In genomic region chr18:7568426-7568825, GRCh38 we compare ENCODE assay signal across 1 cellular context.
TF ChIP-seq lines count a peak whose summit lies in the region.

No MANE protein-coding gene starts in this region.

TF ChIP-seq in HepG2, 621 proteins besides CTCF, POLR2A, EP300 and RAD21 (continued from another document and continues in another):
- TF ChIP-seq ZHX2 (IDR thresholded peaks at IDR 0.05; ENCODE audit: low read depth) = no peak
- TF ChIP-seq ZHX2 (CRISPR knock-in tag; IDR thresholded peaks at IDR 0.05; ENCODE audit: borderline replicate concordance) = no peak
- peak; percentile 32; the same call in 1 of the 2 replicates for TF ChIP-seq SALL1 (CRISPR knock-in tag; IDR thresholded peaks at IDR 0.05)
- peak; percentile 22; the same call in 1 of the 2 replicates for TF ChIP-seq MXD1 (CRISPR knock-in tag; IDR thresholded peaks at IDR 0.05)
- no peak for TF ChIP-seq HOXA5 (CRISPR knock-in tag; IDR thresholded peaks at IDR 0.05)
- peak; percentile 50 for TF ChIP-seq HNRNPK (IDR thresholded peaks at IDR 0.05; ENCODE audit: low read depth, low read length, poor library complexity, severe bottlenecking)
- TF ChIP-seq, protein P1, sequence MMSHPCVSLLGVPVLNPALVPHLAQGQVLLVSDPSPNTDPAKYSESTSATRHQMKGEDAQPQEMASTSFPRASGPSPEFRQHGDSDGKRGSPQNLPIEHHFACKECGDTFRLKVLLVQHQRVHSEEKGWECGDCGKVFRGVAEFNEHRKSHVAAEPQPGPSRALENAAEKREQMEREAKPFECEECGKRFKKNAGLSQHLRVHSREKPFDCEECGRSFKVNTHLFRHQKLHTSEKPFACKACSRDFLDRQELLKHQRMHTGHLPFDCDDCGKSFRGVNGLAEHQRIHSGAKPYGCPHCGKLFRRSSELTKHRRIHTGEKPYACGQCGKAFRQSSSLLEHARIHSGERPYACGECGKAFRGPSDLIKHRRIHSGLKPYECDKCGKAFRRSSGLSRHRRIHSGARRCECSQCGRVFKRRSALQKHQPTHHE (CRISPR knock-in tag; IDR thresholded peaks at IDR 0.05; ENCODE audit: borderline replicate concordance) = 0 out of 2 replicates have a peak, but pooled peaks have one; percentile 49
- TF ChIP-seq ZIK1 (CRISPR knock-in tag; IDR thresholded peaks at IDR 0.05; ENCODE audit: borderline replicate concordance, low read depth) = no peak
- TF ChIP-seq, protein P2, sequence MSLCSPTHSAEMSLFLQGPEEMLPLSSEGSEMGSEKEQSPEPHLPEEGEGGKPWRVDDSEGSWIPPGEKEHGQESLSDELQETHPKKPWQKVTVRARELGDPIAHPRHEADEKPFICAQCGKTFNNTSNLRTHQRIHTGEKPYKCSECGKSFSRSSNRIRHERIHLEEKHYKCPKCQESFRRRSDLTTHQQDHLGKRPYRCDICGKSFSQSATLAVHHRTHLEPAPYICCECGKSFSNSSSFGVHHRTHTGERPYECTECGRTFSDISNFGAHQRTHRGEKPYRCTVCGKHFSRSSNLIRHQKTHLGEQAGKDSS (CRISPR knock-in tag; IDR thresholded peaks at IDR 0.05; ENCODE audit: borderline replicate concordance, low read depth) = peak; percentile 33; the same call in 1 of the 2 replicates
- no peak for TF ChIP-seq SYNCRIP (IDR thresholded peaks at IDR 0.05; ENCODE audit: insufficient read depth, low read depth, low read length)
- peak; percentile 11; the same call in 1 of the 2 replicates for TF ChIP-seq GATAD2A (CRISPR knock-in tag; IDR thresholded peaks at IDR 0.05)
- TF ChIP-seq, protein P3, sequence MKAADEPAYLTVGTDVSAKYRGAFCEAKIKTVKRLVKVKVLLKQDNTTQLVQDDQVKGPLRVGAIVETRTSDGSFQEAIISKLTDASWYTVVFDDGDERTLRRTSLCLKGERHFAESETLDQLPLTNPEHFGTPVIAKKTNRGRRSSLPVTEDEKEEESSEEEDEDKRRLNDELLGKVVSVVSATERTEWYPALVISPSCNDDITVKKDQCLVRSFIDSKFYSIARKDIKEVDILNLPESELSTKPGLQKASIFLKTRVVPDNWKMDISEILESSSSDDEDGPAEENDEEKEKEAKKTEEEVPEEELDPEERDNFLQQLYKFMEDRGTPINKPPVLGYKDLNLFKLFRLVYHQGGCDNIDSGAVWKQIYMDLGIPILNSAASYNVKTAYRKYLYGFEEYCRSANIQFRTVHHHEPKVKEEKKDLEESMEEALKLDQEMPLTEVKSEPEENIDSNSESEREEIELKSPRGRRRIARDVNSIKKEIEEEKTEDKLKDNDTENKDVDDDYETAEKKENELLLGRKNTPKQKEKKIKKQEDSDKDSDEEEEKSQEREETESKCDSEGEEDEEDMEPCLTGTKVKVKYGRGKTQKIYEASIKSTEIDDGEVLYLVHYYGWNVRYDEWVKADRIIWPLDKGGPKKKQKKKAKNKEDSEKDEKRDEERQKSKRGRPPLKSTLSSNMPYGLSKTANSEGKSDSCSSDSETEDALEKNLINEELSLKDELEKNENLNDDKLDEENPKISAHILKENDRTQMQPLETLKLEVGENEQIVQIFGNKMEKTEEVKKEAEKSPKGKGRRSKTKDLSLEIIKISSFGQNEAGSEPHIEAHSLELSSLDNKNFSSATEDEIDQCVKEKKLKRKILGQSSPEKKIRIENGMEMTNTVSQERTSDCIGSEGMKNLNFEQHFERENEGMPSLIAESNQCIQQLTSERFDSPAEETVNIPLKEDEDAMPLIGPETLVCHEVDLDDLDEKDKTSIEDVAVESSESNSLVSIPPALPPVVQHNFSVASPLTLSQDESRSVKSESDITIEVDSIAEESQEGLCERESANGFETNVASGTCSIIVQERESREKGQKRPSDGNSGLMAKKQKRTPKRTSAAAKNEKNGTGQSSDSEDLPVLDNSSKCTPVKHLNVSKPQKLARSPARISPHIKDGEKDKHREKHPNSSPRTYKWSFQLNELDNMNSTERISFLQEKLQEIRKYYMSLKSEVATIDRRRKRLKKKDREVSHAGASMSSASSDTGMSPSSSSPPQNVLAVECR (CRISPR knock-in tag; IDR thresholded peaks at IDR 0.05; ENCODE audit: borderline replicate concordance) = peak; percentile 51
- TF ChIP-seq ZNF501 (CRISPR knock-in tag; IDR thresholded peaks at IDR 0.05) = no peak
- TF ChIP-seq EEA1 (CRISPR knock-in tag; IDR thresholded peaks at IDR 0.05; ENCODE audit: borderline replicate concordance) = no peak
- no peak for TF ChIP-seq PRDM4 (CRISPR knock-in tag; IDR thresholded peaks at IDR 0.05; ENCODE audit: borderline replicate concordance)
- TF ChIP-seq ZFX (CRISPR knock-in tag; IDR thresholded peaks at IDR 0.05; ENCODE audit: low read depth) = peak; percentile 55
- no peak for TF ChIP-seq CREBL2 (CRISPR knock-in tag; IDR thresholded peaks at IDR 0.05; ENCODE audit: borderline replicate concordance)
- 0 out of 2 replicates have a peak, but pooled peaks have one; percentile 63 for TF ChIP-seq ZSCAN20 (CRISPR knock-in tag; IDR thresholded peaks at IDR 0.05; ENCODE audit: borderline replicate concordance)
- TF ChIP-seq ZNF367 (CRISPR knock-in tag; IDR thresholded peaks at IDR 0.05; ENCODE audit: borderline replicate concordance) = no peak
- no peak for TF ChIP-seq ATF1 (CRISPR knock-in tag; IDR thresholded peaks at IDR 0.05)
- no peak for TF ChIP-seq EZH2 (conservative IDR thresholded peaks at IDR 0.05; ENCODE audit: low read depth, low read length)
- TF ChIP-seq ZNF160 (CRISPR knock-in tag; IDR thresholded peaks at IDR 0.05) = peak; percentile 57; the same call in 1 of the 2 replicates
- 0 out of 2 replicates have a peak, but pooled peaks have one; percentile 29 for TF ChIP-seq ZNF350 (CRISPR knock-in tag; IDR thresholded peaks at IDR 0.05; ENCODE audit: borderline replicate concordance, low read depth)
- no peak for TF ChIP-seq ZNF562 (CRISPR knock-in tag; IDR thresholded peaks at IDR 0.05; ENCODE audit: borderline replicate concordance)
- TF ChIP-seq JUND (CRISPR knock-in tag; IDR thresholded peaks at IDR 0.05) = 0 out of 2 replicates have a peak, but pooled peaks have one; percentile 16
- no peak for TF ChIP-seq ZNF644 (CRISPR knock-in tag; IDR thresholded peaks at IDR 0.05; ENCODE audit: low read depth)
- TF ChIP-seq MAFK (conservative IDR thresholded peaks at IDR 0.05 in 1 of 2, IDR thresholded peaks at IDR 0.05 in 1 of 2; ENCODE audit: low read length in 2 of 2) = no peak
- TF ChIP-seq LCORL (IDR thresholded peaks at IDR 0.05) = no peak
- 0 out of 2 replicates have a peak, but pooled peaks have one; percentile 41 for TF ChIP-seq LCORL (CRISPR knock-in tag; IDR thresholded peaks at IDR 0.05)
- TF ChIP-seq GFI1 (CRISPR knock-in tag; IDR thresholded peaks at IDR 0.05; ENCODE audit: borderline replicate concordance) = no peak
- no peak for TF ChIP-seq MLLT10 (CRISPR knock-in tag; IDR thresholded peaks at IDR 0.05)
- TF ChIP-seq ZNF180 (CRISPR knock-in tag; IDR thresholded peaks at IDR 0.05; ENCODE audit: borderline replicate concordance, low read depth) = no peak
- TF ChIP-seq TEAD2 (CRISPR knock-in tag; IDR thresholded peaks at IDR 0.05) = no peak
- TF ChIP-seq ZNF343 (CRISPR knock-in tag; IDR thresholded peaks at IDR 0.05) = no peak
- no peak for TF ChIP-seq SMARCC2 (IDR thresholded peaks at IDR 0.05)
- peak; percentile 12; the same call in 1 of the 2 replicates for TF ChIP-seq ARID5B (CRISPR knock-in tag; IDR thresholded peaks at IDR 0.05)
- TF ChIP-seq SRSF4 (IDR thresholded peaks at IDR 0.05; ENCODE audit: low read depth, low read length, poor library complexity, severe bottlenecking) = no peak
- TF ChIP-seq SNAI1 (CRISPR knock-in tag; IDR thresholded peaks at IDR 0.05; ENCODE audit: borderline replicate concordance) = no peak
- peak; percentile 53 for TF ChIP-seq HDAC1 (CRISPR knock-in tag; IDR thresholded peaks at IDR 0.05)
- 0 out of 2 replicates have a peak, but pooled peaks have one; percentile 27 for TF ChIP-seq ZNF232 (CRISPR knock-in tag; IDR thresholded peaks at IDR 0.05; ENCODE audit: borderline replicate concordance)
- no peak for TF ChIP-seq ZNF878 (CRISPR knock-in tag; IDR thresholded peaks at IDR 0.05)
